2 cellular contexts compared by ENCODE assay signal in the genomic region with DNA sequence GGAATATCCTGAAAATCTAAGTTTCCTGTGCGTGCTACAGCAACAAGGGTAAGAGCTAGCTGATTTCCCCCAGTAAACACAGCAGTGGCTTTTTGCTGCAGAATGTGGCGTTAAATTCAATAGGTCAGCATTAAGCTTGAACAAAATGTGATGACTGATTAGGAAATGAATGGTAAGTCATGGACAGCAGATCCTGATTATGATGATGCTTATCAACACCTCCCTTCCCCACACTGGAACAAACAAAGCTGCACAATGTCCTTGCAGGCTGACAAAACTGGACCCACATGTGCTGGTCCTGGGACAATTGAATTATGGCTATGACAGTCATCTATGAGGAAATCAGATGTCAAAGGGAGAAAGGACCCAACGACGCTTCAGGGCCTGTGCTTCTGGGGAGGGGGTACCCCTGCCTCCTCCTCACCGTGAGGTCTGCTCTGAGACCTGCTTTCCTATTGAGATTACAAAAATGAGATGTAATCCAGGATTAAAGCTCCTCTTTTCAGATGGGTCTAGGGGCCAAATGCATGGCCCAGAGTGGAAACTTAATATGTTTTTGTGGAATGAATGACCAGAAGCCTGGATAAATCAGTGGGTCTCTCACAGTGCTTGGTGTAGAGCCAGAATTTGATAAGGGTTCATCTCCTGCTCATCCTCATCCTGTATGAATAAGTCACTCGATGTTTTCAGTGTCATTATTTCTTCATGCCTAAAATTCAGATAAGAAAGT.
TF ChIP-seq lines count a peak whose summit lies in the region.

No MANE protein-coding gene starts in this region.

TF ChIP-seq in IMR-90, 13 proteins besides CTCF, POLR2A, EP300 and RAD21:
- TF ChIP-seq SMC3 (IDR thresholded peaks at IDR 0.05; ENCODE audit: low read depth, low read length) (no peak), ELK1 (IDR thresholded peaks at IDR 0.05; ENCODE audit: borderline replicate concordance, low read depth, low read length) (no peak), MAFK (IDR thresholded peaks at IDR 0.05; ENCODE audit: low read depth, low read length) (peak; percentile 21; the same call in 1 of the 2 replicates), RCOR1 (IDR thresholded peaks at IDR 0.05; ENCODE audit: insufficient replicate concordance, low read length) (no peak), CHD1 (IDR thresholded peaks at IDR 0.05; ENCODE audit: low read depth, low read length) (no peak)

TF ChIP-seq in SK-N-SH, 30 proteins besides CTCF, POLR2A, EP300 and RAD21:
- TF ChIP-seq NRF1 (IDR thresholded peaks at IDR 0.05; ENCODE audit: low read depth, low read length) (no peak), RCOR1 (IDR thresholded peaks at IDR 0.05; ENCODE audit: low read length) (peak; percentile 85; the same call in 1 of the 2 replicates), YY1 (IDR thresholded peaks at IDR 0.05; ENCODE audit: low read depth) (no peak), MEF2A (IDR thresholded peaks at IDR 0.05; ENCODE audit: borderline replicate concordance, low read depth) (no peak), POLR2AphosphoS5 (IDR thresholded peaks at IDR 0.05; ENCODE audit: low read depth, low read length) (0 out of 2 replicates have a peak, but pooled peaks have one; percentile 15), MAX (IDR thresholded peaks at IDR 0.05; ENCODE audit: low read depth) (no peak), NFIC (IDR thresholded peaks at IDR 0.05; ENCODE audit: borderline replicate concordance) (no peak), TCF12 (IDR thresholded peaks at IDR 0.05) (peak; percentile 60), GATA2 (CRISPR knock-in tag; IDR thresholded peaks at IDR 0.05) (peak; percentile 100), RFX5 (IDR thresholded peaks at IDR 0.05; ENCODE audit: low read length) (no peak), RXRA (IDR thresholded peaks at IDR 0.05; ENCODE audit: borderline replicate concordance, low read depth) (no peak), SIN3A (IDR thresholded peaks at IDR 0.05; ENCODE audit: borderline replicate concordance, low read depth, low read length) (no peak), FOSL2 (IDR thresholded peaks at IDR 0.05; ENCODE audit: borderline replicate concordance, low read depth) (no peak), FOXJ3 (CRISPR knock-in tag; IDR thresholded peaks at IDR 0.05) (peak; percentile 97), JUND (IDR thresholded peaks at IDR 0.05) (no peak), IRF3 (IDR thresholded peaks at IDR 0.05; ENCODE audit: low read depth, low read length) (no peak), USF2 (IDR thresholded peaks at IDR 0.05; ENCODE audit: borderline replicate concordance, low read depth, low read length) (no peak), ELF1 (IDR thresholded peaks at IDR 0.05) (no peak), TAF1 (IDR thresholded peaks at IDR 0.05; ENCODE audit: borderline replicate concordance, low read depth, low read length) (no peak), SMC3 (IDR thresholded peaks at IDR 0.05; ENCODE audit: low read depth, low read length) (0 out of 2 replicates have a peak, but pooled peaks have one; percentile 4), EZH2phosphoT487 (IDR thresholded peaks at IDR 0.05; ENCODE audit: borderline replicate concordance, low read depth) (no peak), GABPA (IDR thresholded peaks at IDR 0.05; ENCODE audit: low read depth) (no peak), CHD2 (IDR thresholded peaks at IDR 0.05; ENCODE audit: low read length, partially characterized antibody) (peak; percentile 79), FOXM1 (IDR thresholded peaks at IDR 0.05; ENCODE audit: low read depth) (no peak), MXI1 (IDR thresholded peaks at IDR 0.05; ENCODE audit: low read depth, low read length) (peak; percentile 62; the same call in 1 of the 2 replicates), TEAD4 (IDR thresholded peaks at IDR 0.05; ENCODE audit: borderline replicate concordance, insufficient read depth) (no peak)
- TF ChIP-seq, protein P1, sequence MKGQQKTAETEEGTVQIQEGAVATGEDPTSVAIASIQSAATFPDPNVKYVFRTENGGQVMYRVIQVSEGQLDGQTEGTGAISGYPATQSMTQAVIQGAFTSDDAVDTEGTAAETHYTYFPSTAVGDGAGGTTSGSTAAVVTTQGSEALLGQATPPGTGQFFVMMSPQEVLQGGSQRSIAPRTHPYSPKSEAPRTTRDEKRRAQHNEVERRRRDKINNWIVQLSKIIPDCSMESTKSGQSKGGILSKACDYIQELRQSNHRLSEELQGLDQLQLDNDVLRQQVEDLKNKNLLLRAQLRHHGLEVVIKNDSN (IDR thresholded peaks at IDR 0.05; ENCODE audit: borderline replicate concordance, low read depth), result no peak
- TF ChIP-seq, protein P2, sequence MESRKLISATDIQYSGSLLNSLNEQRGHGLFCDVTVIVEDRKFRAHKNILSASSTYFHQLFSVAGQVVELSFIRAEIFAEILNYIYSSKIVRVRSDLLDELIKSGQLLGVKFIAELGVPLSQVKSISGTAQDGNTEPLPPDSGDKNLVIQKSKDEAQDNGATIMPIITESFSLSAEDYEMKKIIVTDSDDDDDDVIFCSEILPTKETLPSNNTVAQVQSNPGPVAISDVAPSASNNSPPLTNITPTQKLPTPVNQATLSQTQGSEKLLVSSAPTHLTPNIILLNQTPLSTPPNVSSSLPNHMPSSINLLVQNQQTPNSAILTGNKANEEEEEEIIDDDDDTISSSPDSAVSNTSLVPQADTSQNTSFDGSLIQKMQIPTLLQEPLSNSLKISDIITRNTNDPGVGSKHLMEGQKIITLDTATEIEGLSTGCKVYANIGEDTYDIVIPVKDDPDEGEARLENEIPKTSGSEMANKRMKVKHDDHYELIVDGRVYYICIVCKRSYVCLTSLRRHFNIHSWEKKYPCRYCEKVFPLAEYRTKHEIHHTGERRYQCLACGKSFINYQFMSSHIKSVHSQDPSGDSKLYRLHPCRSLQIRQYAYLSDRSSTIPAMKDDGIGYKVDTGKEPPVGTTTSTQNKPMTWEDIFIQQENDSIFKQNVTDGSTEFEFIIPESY (IDR thresholded peaks at IDR 0.05; ENCODE audit: borderline replicate concordance, low read depth), result no peak
- TF ChIP-seq, protein P3, sequence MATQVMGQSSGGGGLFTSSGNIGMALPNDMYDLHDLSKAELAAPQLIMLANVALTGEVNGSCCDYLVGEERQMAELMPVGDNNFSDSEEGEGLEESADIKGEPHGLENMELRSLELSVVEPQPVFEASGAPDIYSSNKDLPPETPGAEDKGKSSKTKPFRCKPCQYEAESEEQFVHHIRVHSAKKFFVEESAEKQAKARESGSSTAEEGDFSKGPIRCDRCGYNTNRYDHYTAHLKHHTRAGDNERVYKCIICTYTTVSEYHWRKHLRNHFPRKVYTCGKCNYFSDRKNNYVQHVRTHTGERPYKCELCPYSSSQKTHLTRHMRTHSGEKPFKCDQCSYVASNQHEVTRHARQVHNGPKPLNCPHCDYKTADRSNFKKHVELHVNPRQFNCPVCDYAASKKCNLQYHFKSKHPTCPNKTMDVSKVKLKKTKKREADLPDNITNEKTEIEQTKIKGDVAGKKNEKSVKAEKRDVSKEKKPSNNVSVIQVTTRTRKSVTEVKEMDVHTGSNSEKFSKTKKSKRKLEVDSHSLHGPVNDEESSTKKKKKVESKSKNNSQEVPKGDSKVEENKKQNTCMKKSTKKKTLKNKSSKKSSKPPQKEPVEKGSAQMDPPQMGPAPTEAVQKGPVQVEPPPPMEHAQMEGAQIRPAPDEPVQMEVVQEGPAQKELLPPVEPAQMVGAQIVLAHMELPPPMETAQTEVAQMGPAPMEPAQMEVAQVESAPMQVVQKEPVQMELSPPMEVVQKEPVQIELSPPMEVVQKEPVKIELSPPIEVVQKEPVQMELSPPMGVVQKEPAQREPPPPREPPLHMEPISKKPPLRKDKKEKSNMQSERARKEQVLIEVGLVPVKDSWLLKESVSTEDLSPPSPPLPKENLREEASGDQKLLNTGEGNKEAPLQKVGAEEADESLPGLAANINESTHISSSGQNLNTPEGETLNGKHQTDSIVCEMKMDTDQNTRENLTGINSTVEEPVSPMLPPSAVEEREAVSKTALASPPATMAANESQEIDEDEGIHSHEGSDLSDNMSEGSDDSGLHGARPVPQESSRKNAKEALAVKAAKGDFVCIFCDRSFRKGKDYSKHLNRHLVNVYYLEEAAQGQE (IDR thresholded peaks at IDR 0.05; ENCODE audit: low read depth, low read length), result no peak
- TF ChIP-seq, protein P4, sequence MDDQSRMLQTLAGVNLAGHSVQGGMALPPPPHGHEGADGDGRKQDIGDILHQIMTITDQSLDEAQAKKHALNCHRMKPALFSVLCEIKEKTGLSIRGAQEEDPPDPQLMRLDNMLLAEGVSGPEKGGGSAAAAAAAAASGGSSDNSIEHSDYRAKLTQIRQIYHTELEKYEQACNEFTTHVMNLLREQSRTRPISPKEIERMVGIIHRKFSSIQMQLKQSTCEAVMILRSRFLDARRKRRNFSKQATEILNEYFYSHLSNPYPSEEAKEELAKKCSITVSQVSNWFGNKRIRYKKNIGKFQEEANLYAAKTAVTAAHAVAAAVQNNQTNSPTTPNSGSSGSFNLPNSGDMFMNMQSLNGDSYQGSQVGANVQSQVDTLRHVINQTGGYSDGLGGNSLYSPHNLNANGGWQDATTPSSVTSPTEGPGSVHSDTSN (IDR thresholded peaks at IDR 0.05), result no peak
